ENCODE assay signal across 9 cellular contexts in the genomic region with DNA sequence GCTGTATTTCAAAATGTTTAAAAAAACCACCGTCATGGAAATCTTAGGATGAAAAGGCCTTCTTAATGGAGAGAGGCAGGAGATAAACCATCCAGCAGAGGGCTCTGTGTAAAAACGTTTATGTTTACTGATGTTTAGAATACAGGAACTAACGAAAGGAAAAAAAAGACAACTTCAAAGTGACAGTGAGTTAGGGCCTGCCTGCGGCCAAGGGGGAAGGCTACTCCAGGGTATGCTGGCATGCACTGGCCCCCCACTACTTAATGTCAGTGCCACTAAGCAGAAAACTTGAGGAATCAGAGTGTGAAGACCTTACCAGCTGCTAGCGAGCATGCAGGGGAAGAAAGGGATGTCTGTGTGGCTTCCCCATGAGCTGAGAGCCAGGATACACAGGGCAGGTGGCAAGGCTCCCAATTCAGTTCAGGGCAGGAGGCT. TPM values are rescaled to one million over a fixed set of nuclear protein-coding genes. Genes with fewer than 3 reads are reported as not detected.
DNase-seq lines count a peak whose midpoint lies in the region; ATAC-seq and TF ChIP-seq lines count a peak whose summit lies in the region.
"Had no signal": no experiment of that assay in that cellular context is flagged by ENCODE, and none has a peak within 500 bp of the region (broad histone marks: within the 10 kb centered on the region; RNA-seq: fewer than 3 reads in every experiment).

No MANE protein-coding gene starts in this region.

- no peaks in the 10 kb centered on the region for H3K9me3 ChIP-seq in CD4-positive, CD25-positive, alpha-beta regulatory T cell (ENCODE audit: control insufficient read depth in 2 of 2, low read length in 2 of 2)
- no peaks in the 10 kb centered on the region for H3K9me3 ChIP-seq in left lung

- peak; percentile 6 for TF ChIP-seq CTCF in GM20000 (IDR thresholded peaks at IDR 0.05; ENCODE audit: extremely low read depth, missing control alignments)
- peak in 1 of 2 donors; percentile 33 for TF ChIP-seq CTCF in left lung (IDR thresholded peaks at IDR 0.05)

- peak; percentile 50 to 62 for ATAC-seq in CD4-positive, CD25-positive, alpha-beta regulatory T cell (ENCODE audit: low read depth in 2 of 2)
- peak; percentile 62 for ATAC-seq in left lung

- H3K27ac ChIP-seq in CD4-positive, CD25-positive, alpha-beta regulatory T cell (ENCODE audit: insufficient read depth, low read length, poor library complexity, severe bottlenecking) = no peak overlapping the region
- H3K27ac ChIP-seq in left lung = no peak overlapping the region

- H3K36me3 ChIP-seq in CD4-positive, CD25-positive, alpha-beta regulatory T cell (ENCODE audit: control insufficient read depth, insufficient read depth, low read length) = no peaks in the 10 kb centered on the region
- peaks cover 0 to 20% of the 10 kb centered on the region in 2 donors for H3K36me3 ChIP-seq in left lung

- H3K4me1 Mint-ChIP-seq in CD4-positive, CD25-positive, alpha-beta regulatory T cell = peaks cover 0 to 15% (median 12%) of the 10 kb centered on the region in 4 donors

- intact Hi-C loops in left lung (cut with DNase I) = loop anchor here in 1 of 2 donors (10.0 kb wide), 1 partner anchor 352 kb away; no protein-coding TSS in a partner anchor

- peak in 2 of 3 donors; percentile 48 to 62 for DNase-seq in CD4-positive, CD25-positive, alpha-beta regulatory T cell
- DNase-seq in GM20000 (ENCODE audit: low spot score) (no peak), NCI-H69 (lab: John Stamatoyannopoulos, UW) (peak; percentile 59), astrocyte of the hippocampus (ENCODE audit: low read depth, low spot score) (peak; percentile 52), left lung (no peak), NCI-H1092 (lab: John Stamatoyannopoulos, UW) (no peak), NCI-H2196 treated with DMSO at 0.1 percent for 48 hours (lab: John Stamatoyannopoulos, UW; ENCODE audit: unreplicated experiment) (no peak)
- DNase-seq in NK-92 treated with Interleukin-12 subunit alpha and Interleukin-12 subunit beta, amount 100 ng/mL, for 24 hours (lab: John Stamatoyannopoulos, UW) = no peak
- DNase-seq: left cardiac atrium had no signal

- H3K4me1 ChIP-seq in CD4-positive, CD25-positive, alpha-beta regulatory T cell (ENCODE audit: control insufficient read depth, insufficient read depth, low read length, poor library complexity, severe bottlenecking) = peaks cover 7% of the 10 kb centered on the region
- no peaks in the 10 kb centered on the region for H3K4me1 ChIP-seq in left lung

- peak overlapping the region in 2 of 4 donors; percentile 66 to 76 for H3K4me3 Mint-ChIP-seq in CD4-positive, CD25-positive, alpha-beta regulatory T cell

- no peaks in the 10 kb centered on the region for H3K27me3 ChIP-seq in CD4-positive, CD25-positive, alpha-beta regulatory T cell (ENCODE audit: control insufficient read depth, insufficient read depth, low read length)
- no peaks in the 10 kb centered on the region for H3K27me3 ChIP-seq in left lung

- peaks cover 21% of the 10 kb centered on the region for H3K36me3 Mint-ChIP-seq in CD4-positive, CD25-positive, alpha-beta regulatory T cell

- peak overlapping the region; percentile 13 for H3K4me3 ChIP-seq in CD4-positive, CD25-positive, alpha-beta regulatory T cell (ENCODE audit: low read depth, low read length)
- no peak overlapping the region for H3K4me3 ChIP-seq in left lung

- peaks cover 0 to 3% (median 0%) of the 10 kb centered on the region in 7 donors for H3K9me3 Mint-ChIP-seq in CD4-positive, CD25-positive, alpha-beta regulatory T cell

- peak overlapping the region; percentile 85 to 92 (median 91) for H3K27ac Mint-ChIP-seq in CD4-positive, CD25-positive, alpha-beta regulatory T cell

- H3K27me3 Mint-ChIP-seq in CD4-positive, CD25-positive, alpha-beta regulatory T cell = no peaks in the 10 kb centered on the region

RNA-seq across cellular contexts. Expression of a gene that starts 47.7 kb away (rescaled TPM):
- 3.0 TPM for total RNA-seq in CD4-positive, CD25-positive, alpha-beta regulatory T cell
- 10 to 100 TPM in 3 of 4 donors, 1 to 10 TPM in 1; 9.7 to 20.6 (median 13.3) TPM for polyA plus RNA-seq in CD4-positive, CD25-positive, alpha-beta regulatory T cell
- total RNA-seq in left lung = 10 to 100 TPM in 1 of 2 donors, 1 to 10 TPM in 1; 9.3 to 12.1 TPM

Comparison
In these comparisons a context has a peak if more than half of its experiments do, and no peak if none do; other contexts are left out.
1. DNase-seq: peak in CD4-positive, CD25-positive, alpha-beta regulatory T cell (2 of 3), NCI-H69 (single experiment) and astrocyte of the hippocampus (single experiment); none in GM20000 (single experiment), left lung (0 of 2), NCI-H1092 (single experiment), NK-92 treated with Interleukin-12 subunit alpha and Interleukin-12 subunit beta, amount 100 ng/mL, for 24 hours (single experiment) and NCI-H2196 treated with DMSO at 0.1 percent for 48 hours (single experiment).